In genomic region chr12:82593901-82594396, GRCh38 we compare ENCODE assay signal across 10 cellular contexts.
DNase-seq lines count a peak whose midpoint lies in the region; ATAC-seq and TF ChIP-seq lines count a peak whose summit lies in the region.
"Had no signal": no experiment of that assay in that cellular context is flagged by ENCODE, and none has a peak within 500 bp of the region (broad histone marks: within the 10 kb centered on the region; RNA-seq: fewer than 3 reads in every experiment).

No MANE protein-coding gene starts in this region.

- no peaks in the 10 kb centered on the region for H3K36me3 Mint-ChIP-seq in endodermal cell (ENCODE audit: low read depth)
- H3K36me3 Mint-ChIP-seq: natural killer cell treated with Interleukin-12 subunit alpha and Interleukin-12 subunit beta and Interleukin-15 and Interleukin-18, amount 100 ng/mL, for 72 hours had no signal

- H3K36me3 ChIP-seq in endodermal cell (ENCODE audit: control insufficient read depth, insufficient read depth, low read length) (no peaks in the 10 kb centered on the region), left ventricle myocardium inferior (no peaks in the 10 kb centered on the region)

- no peaks in the 10 kb centered on the region for H3K27me3 ChIP-seq in endodermal cell (ENCODE audit: control insufficient read depth, insufficient read depth, low read length, poor library complexity, severe bottlenecking)
- H3K27me3 ChIP-seq in left ventricle myocardium inferior (ENCODE audit: low read depth): no peaks in the 10 kb centered on the region

- no peak overlapping the region for H3K27ac Mint-ChIP-seq in endodermal cell
- H3K27ac Mint-ChIP-seq: natural killer cell treated with Interleukin-12 subunit alpha and Interleukin-12 subunit beta and Interleukin-15 and Interleukin-18, amount 100 ng/mL, for 72 hours had no signal

- H3K4me3 ChIP-seq in endodermal cell (ENCODE audit: low read length) (no peak overlapping the region), left ventricle myocardium inferior (no peak overlapping the region)

- H3K4me1 ChIP-seq in endodermal cell (ENCODE audit: control insufficient read depth, insufficient read depth, low read length) (no peaks in the 10 kb centered on the region), left ventricle myocardium inferior (no peaks in the 10 kb centered on the region)

- H3K4me3 Mint-ChIP-seq in endodermal cell: no peak overlapping the region
- H3K4me3 Mint-ChIP-seq: natural killer cell treated with Interleukin-12 subunit alpha and Interleukin-12 subunit beta and Interleukin-15 and Interleukin-18, amount 100 ng/mL, for 72 hours had no signal

- ATAC-seq in GM18508 (IDR thresholded peaks at IDR 0.05; ENCODE audit: insufficient read depth, unreplicated experiment) (peak; percentile 95), GM21528 (IDR thresholded peaks at IDR 0.05; ENCODE audit: low FRiP score, unreplicated experiment) (peak; percentile 96), HG03354 (IDR thresholded peaks at IDR 0.05; ENCODE audit: poor library complexity, severe bottlenecking, unreplicated experiment) (peak; percentile 87)
- ATAC-seq: natural killer cell treated with Interleukin-12 subunit alpha and Interleukin-12 subunit beta and Interleukin-15 and Interleukin-18, amount 100 ng/mL, for 72 hours had no signal

- H3K4me1 Mint-ChIP-seq in endodermal cell: no peaks in the 10 kb centered on the region

- intact Hi-C loops in left ventricle myocardium inferior (cut with micrococcal nuclease): no loop called here

- H3K9me3 ChIP-seq in endodermal cell (ENCODE audit: control insufficient read depth, low read length) (no peaks in the 10 kb centered on the region), left ventricle myocardium inferior (replicated peaks) (peaks cover 24% of the 10 kb centered on the region)

- WGBS in endodermal cell (ENCODE audit: insufficient coverage in 1 of 2, insufficient read length in 1 of 2), 2 experiments: 50 to 70% methylated on average over 1 of the region's 1 CpG

- TF ChIP-seq CTCF in endodermal cell (conservative IDR thresholded peaks at IDR 0.05) (no peak), left ventricle myocardium inferior (IDR thresholded peaks at IDR 0.05; ENCODE audit: borderline replicate concordance) (no peak)

- peak overlapping the region; percentile 36 for H3K27ac ChIP-seq in endodermal cell (ENCODE audit: low read depth, low read length)
- H3K27ac ChIP-seq in left ventricle myocardium inferior (replicated peaks): no peak overlapping the region

- no peak overlapping the region for H3K9ac ChIP-seq in endodermal cell (ENCODE audit: extremely low read depth, low read length, poor library complexity, severe bottlenecking)

- H3K9me3 Mint-ChIP-seq in endodermal cell: peaks cover 10% of the 10 kb centered on the region

- DNase-seq in endodermal cell (no peak), left ventricle myocardium inferior (no peak), A172 (ENCODE audit: low spot score) (no peak), HT-29 (ENCODE audit: low spot score) (no peak), OCI-M2 (lab: John Stamatoyannopoulos, UW; ENCODE audit: unreplicated experiment) (no peak)
- DNase-seq: KG1 had no signal

- H3K27me3 Mint-ChIP-seq in endodermal cell (ENCODE audit: insufficient read depth): no peaks in the 10 kb centered on the region
- H3K27me3 Mint-ChIP-seq: natural killer cell treated with Interleukin-12 subunit alpha and Interleukin-12 subunit beta and Interleukin-15 and Interleukin-18, amount 100 ng/mL, for 72 hours had no signal
